1 cellular context compared by ENCODE assay signal in genomic region chr19:8304841-8305621, GRCh38.
TF ChIP-seq lines count a peak whose summit lies in the region.

No MANE protein-coding gene starts in this region.

TF ChIP-seq in HepG2, 621 proteins besides CTCF, POLR2A, EP300 and RAD21:
- TF ChIP-seq RBFOX2 (IDR thresholded peaks at IDR 0.05; ENCODE audit: low read depth, low read length) = 0 out of 2 replicates have a peak, but pooled peaks have one; percentile 33
- TF ChIP-seq PTBP1 (IDR thresholded peaks at IDR 0.05; ENCODE audit: low read depth, low read length, poor library complexity, severe bottlenecking) = no peak
- TF ChIP-seq BRF2 (CRISPR knock-in tag; IDR thresholded peaks at IDR 0.05) = no peak
- TF ChIP-seq ZNF574 (CRISPR knock-in tag; IDR thresholded peaks at IDR 0.05) = no peak
- no peak for TF ChIP-seq NR2C2 (CRISPR knock-in tag; IDR thresholded peaks at IDR 0.05; ENCODE audit: borderline replicate concordance)
- TF ChIP-seq AGO2 (optimal IDR thresholded peaks at IDR 0.05; ENCODE audit: low read depth, low read length) = peak; percentile 78
- TF ChIP-seq HCFC1 (IDR thresholded peaks at IDR 0.05; ENCODE audit: low read depth, low read length) = no peak
- no peak for TF ChIP-seq RXRB (CRISPR knock-in tag; IDR thresholded peaks at IDR 0.05; ENCODE audit: borderline replicate concordance)
- TF ChIP-seq ATF3 (CRISPR knock-in tag; IDR thresholded peaks at IDR 0.05) = no peak
